33 cellular contexts compared by ENCODE assay signal in genomic region chr10:5490698-5491464, GRCh38. TPM values are rescaled to one million over a fixed set of nuclear protein-coding genes. Genes with fewer than 3 reads are reported as not detected.
DNase-seq lines count a peak whose midpoint lies in the region; ATAC-seq and TF ChIP-seq lines count a peak whose summit lies in the region.
"Had no signal": no experiment of that assay in that cellular context is flagged by ENCODE, and none has a peak within 500 bp of the region (broad histone marks: within the 10 kb centered on the region; RNA-seq: fewer than 3 reads in every experiment).

No MANE protein-coding gene starts in this region.

- H3K4me1 Mint-ChIP-seq in IgD-negative memory B cell, result peaks cover 0 to 8% (median 6%) of the 10 kb centered on the region in 3 donors
- H3K4me1 Mint-ChIP-seq in T-helper 17 cell, result peaks cover 4% of the 10 kb centered on the region

- DNase-seq in CD1c-positive myeloid dendritic cell (ENCODE audit: extremely low spot score) (peak; percentile 3), T-helper 17 cell (no peak), sciatic nerve (ENCODE audit: low spot score) (no peak), MM.1S (no peak), lower lobe of right lung (no peak), NOMO-1 treated with dmso at 0.1 percent for 144 hours (lab: John Stamatoyannopoulos, UW; ENCODE audit: unreplicated experiment) (no peak)
- DNase-seq: activated CD4-positive, alpha-beta memory T cell treated with anti-CD3 and anti-CD28 coated beads for 36 hours; activated CD4-positive, CD25-positive, alpha-beta regulatory T cell treated with anti-CD3 and anti-CD28 coated beads, Interleukin-2, amount 50 U/mL, for 72 hours; activated CD8-positive, alpha-beta memory T cell treated with anti-CD3 and anti-CD28 coated beads, Interleukin-2, amount 50 U/mL, for 4 hours; anterior cingulate cortex; colonic mucosa; effector memory CD4-positive, alpha-beta T cell; erythroblast; head of caudate nucleus; mucosa of descending colon; NCI-H1092; NCI-H187 treated with DMSO at 0.1 percent for 48 hours; NCI-H524; NK-92 treated with Interleukin-12 subunit alpha and Interleukin-12 subunit beta, amount 100 ng/mL, for 24 hours; retina; stimulated activated CD4-positive, alpha-beta T cell treated with anti-CD3 and anti-CD28 coated beads, Interleukin-2, amount 100 ng/mL, for 24 hours had no signal

- H3K36me3 ChIP-seq in MM.1S (replicated peaks; ENCODE audit: insufficient read depth, low read length) (no peaks in the 10 kb centered on the region), lower lobe of right lung (no peaks in the 10 kb centered on the region)
- H3K36me3 ChIP-seq: colonic mucosa, Peyer's patch had no signal

- no peak overlapping the region for H3K4me3 ChIP-seq in MM.1S (ENCODE audit: low read length)
- H3K4me3 ChIP-seq in lower lobe of right lung, result no peak overlapping the region
- H3K4me3 ChIP-seq: colonic mucosa, mucosa of descending colon, Peyer's patch, smooth muscle cell had no signal

- no peak overlapping the region for H3K4me2 ChIP-seq in MM.1S (ENCODE audit: low read depth, low read length)
- H3K4me2 ChIP-seq: KMS-11, smooth muscle cell had no signal

- H3K27me3 ChIP-seq in MM.1S (replicated peaks; ENCODE audit: insufficient read depth, low read length), result no peaks in the 10 kb centered on the region
- H3K27me3 ChIP-seq in lower lobe of right lung (ENCODE audit: low read depth), result no peaks in the 10 kb centered on the region
- H3K27me3 ChIP-seq: colonic mucosa, Peyer's patch had no signal

- H3K4me1 ChIP-seq in MM.1S (ENCODE audit: low read length) (no peaks in the 10 kb centered on the region), lower lobe of right lung (no peaks in the 10 kb centered on the region)
- H3K4me1 ChIP-seq: colonic mucosa, Peyer's patch had no signal

- H3K9me3 ChIP-seq in T-helper 17 cell (ENCODE audit: control insufficient read depth, low read length, poor library complexity, severe bottlenecking) (no peaks in the 10 kb centered on the region), MM.1S (replicated peaks; ENCODE audit: insufficient read depth, low read length) (no peaks in the 10 kb centered on the region), lower lobe of right lung (no peaks in the 10 kb centered on the region)
- H3K9me3 ChIP-seq: colonic mucosa, Peyer's patch had no signal

- no peak overlapping the region for H3K9ac ChIP-seq in MM.1S (ENCODE audit: low read length)
- H3K9ac ChIP-seq: KMS-11 had no signal

- no peak overlapping the region for H2AFZ ChIP-seq in MM.1S (ENCODE audit: low read length)

- H4K20me1 ChIP-seq in MM.1S (ENCODE audit: insufficient read depth, low read length), result no peaks in the 10 kb centered on the region

- ATAC-seq in T-helper 17 cell (no peak), sciatic nerve (peak; percentile 25), lower lobe of right lung (no peak), esophagus mucosa (no peak)
- ATAC-seq: mucosa of descending colon; natural killer cell treated with Interleukin-12 subunit alpha and Interleukin-12 subunit beta and Interleukin-15 and Interleukin-18, amount 100 ng/mL, for 72 hours had no signal

- peak overlapping the region in 3 of 4 donors; percentile 31 to 87 (median 70) for H3K4me3 Mint-ChIP-seq in IgD-negative memory B cell
- no peak overlapping the region for H3K4me3 Mint-ChIP-seq in T-helper 17 cell
- H3K4me3 Mint-ChIP-seq: activated CD4-positive, alpha-beta memory T cell treated with anti-CD3 and anti-CD28 coated beads for 36 hours; activated naive CD8-positive, alpha-beta T cell; natural killer cell treated with Interleukin-12 subunit alpha and Interleukin-12 subunit beta and Interleukin-15 and Interleukin-18, amount 100 ng/mL, for 72 hours had no signal

- H3K27ac Mint-ChIP-seq in IgD-negative memory B cell (peak overlapping the region in 1 of 3 donors; percentile 80), T-helper 17 cell (peak overlapping the region; percentile 59)
- H3K27ac Mint-ChIP-seq: activated CD4-positive, alpha-beta memory T cell treated with anti-CD3 and anti-CD28 coated beads for 36 hours; activated naive CD8-positive, alpha-beta T cell; natural killer cell treated with Interleukin-12 subunit alpha and Interleukin-12 subunit beta and Interleukin-15 and Interleukin-18, amount 100 ng/mL, for 72 hours had no signal

- intact Hi-C loops in sciatic nerve (cut with DNase I) (no loop called here), lower lobe of right lung (cut with DNase I) (no loop called here)

- H3K79me2 ChIP-seq in MM.1S (ENCODE audit: low read length), result no peaks in the 10 kb centered on the region

- H3F3A ChIP-seq in MM.1S (ENCODE audit: insufficient read depth, low read length), result no peaks in the 10 kb centered on the region

- H3K9me3 Mint-ChIP-seq in IgD-negative memory B cell, result peaks cover 0 to 2% (median 1%) of the 10 kb centered on the region in 3 donors
- H3K9me3 Mint-ChIP-seq: natural killer cell treated with Interleukin-12 subunit alpha and Interleukin-12 subunit beta and Interleukin-15 and Interleukin-18, amount 100 ng/mL, for 72 hours had no signal

- TF ChIP-seq CTCF in MM.1S (IDR thresholded peaks at IDR 0.05; ENCODE audit: low read length) (no peak), lower lobe of right lung (IDR thresholded peaks at IDR 0.05) (no peak)

- H3K27ac ChIP-seq in MM.1S (ENCODE audit: low read length) (no peak overlapping the region), lower lobe of right lung (no peak overlapping the region)
- H3K27ac ChIP-seq: colonic mucosa, KMS-11, Peyer's patch had no signal

- no peaks in the 10 kb centered on the region for H3K36me3 Mint-ChIP-seq in IgD-negative memory B cell
- peaks cover 4% of the 10 kb centered on the region for H3K36me3 Mint-ChIP-seq in T-helper 17 cell (ENCODE audit: low read depth)
- H3K36me3 Mint-ChIP-seq: activated naive CD8-positive, alpha-beta T cell; natural killer cell treated with Interleukin-12 subunit alpha and Interleukin-12 subunit beta and Interleukin-15 and Interleukin-18, amount 100 ng/mL, for 72 hours had no signal

- H3K27me3 Mint-ChIP-seq in IgD-negative memory B cell (peaks cover 19% of the 10 kb centered on the region), T-helper 17 cell (peaks cover 9% of the 10 kb centered on the region)
- H3K27me3 Mint-ChIP-seq: activated CD4-positive, alpha-beta memory T cell treated with anti-CD3 and anti-CD28 coated beads for 36 hours; activated naive CD8-positive, alpha-beta T cell; natural killer cell treated with Interleukin-12 subunit alpha and Interleukin-12 subunit beta and Interleukin-15 and Interleukin-18, amount 100 ng/mL, for 72 hours had no signal

- no peaks in the 10 kb centered on the region for H3K9me2 ChIP-seq in MM.1S (replicated peaks; ENCODE audit: insufficient read depth, low read length)

RNA-seq across cellular contexts. Expression of gene CALML5, which starts 8.5 kb away (rescaled TPM):
- polyA plus RNA-seq in IgD-negative memory B cell, result not detected
- total RNA-seq in T-helper 17 cell (not detected), sciatic nerve (not detected), lower lobe of right lung (not detected), esophagus mucosa (16.6 TPM)
- total RNA-seq: activated CD4-positive, alpha-beta memory T cell treated with anti-CD3 and anti-CD28 coated beads for 36 hours; colonic mucosa; fibroblast of villous mesenchyme; mucosa of descending colon; natural killer cell treated with Interleukin-12 subunit alpha and Interleukin-12 subunit beta and Interleukin-15 and Interleukin-18, amount 100 ng/mL, for 72 hours; osteocyte; Peyer's patch; SK-MEL-5; T-helper 1 cell treated with Interleukin-12 subunit alpha and Interleukin-12 subunit beta and Interleukin-4 antibody, amounts not matched to agents 30 ng/mL and 1 ng/mL, for 36 hours; ureter had no signal

RNA-seq across cellular contexts. Expression of gene CALML3, which starts 33.9 kb away (rescaled TPM):
- not detected for polyA plus RNA-seq in IgD-negative memory B cell
- total RNA-seq in T-helper 17 cell (not detected), sciatic nerve (not detected), lower lobe of right lung (not detected), esophagus mucosa (501 TPM)
- total RNA-seq: activated CD4-positive, alpha-beta memory T cell treated with anti-CD3 and anti-CD28 coated beads for 36 hours; fibroblast of villous mesenchyme; natural killer cell treated with Interleukin-12 subunit alpha and Interleukin-12 subunit beta and Interleukin-15 and Interleukin-18, amount 100 ng/mL, for 72 hours; osteocyte; Peyer's patch; SK-MEL-5; T-helper 1 cell treated with Interleukin-12 subunit alpha and Interleukin-12 subunit beta and Interleukin-4 antibody, amounts not matched to agents 30 ng/mL and 1 ng/mL, for 36 hours; ureter had no signal
- polyA plus RNA-seq: smooth muscle cell had no signal

Comparison
In these comparisons a context has a peak if more than half of its experiments do, and no peak if none do; other contexts are left out.
1. RNA of gene CALML5, which starts 8.5 kb away (total RNA-seq): 16.6 TPM in esophagus mucosa (single experiment); not detected in T-helper 17 cell, not detected in sciatic nerve (single experiment) and not detected in lower lobe of right lung (single experiment); every median in the first group is over 10 times any median in the second.
2. RNA of gene CALML3, which starts 33.9 kb away (total RNA-seq): 501 TPM in esophagus mucosa (single experiment); not detected in T-helper 17 cell, not detected in sciatic nerve (single experiment) and not detected in lower lobe of right lung (single experiment); every median in the first group is over 100 times any median in the second.